1 cellular context compared by ENCODE assay signal in the genomic region with DNA sequence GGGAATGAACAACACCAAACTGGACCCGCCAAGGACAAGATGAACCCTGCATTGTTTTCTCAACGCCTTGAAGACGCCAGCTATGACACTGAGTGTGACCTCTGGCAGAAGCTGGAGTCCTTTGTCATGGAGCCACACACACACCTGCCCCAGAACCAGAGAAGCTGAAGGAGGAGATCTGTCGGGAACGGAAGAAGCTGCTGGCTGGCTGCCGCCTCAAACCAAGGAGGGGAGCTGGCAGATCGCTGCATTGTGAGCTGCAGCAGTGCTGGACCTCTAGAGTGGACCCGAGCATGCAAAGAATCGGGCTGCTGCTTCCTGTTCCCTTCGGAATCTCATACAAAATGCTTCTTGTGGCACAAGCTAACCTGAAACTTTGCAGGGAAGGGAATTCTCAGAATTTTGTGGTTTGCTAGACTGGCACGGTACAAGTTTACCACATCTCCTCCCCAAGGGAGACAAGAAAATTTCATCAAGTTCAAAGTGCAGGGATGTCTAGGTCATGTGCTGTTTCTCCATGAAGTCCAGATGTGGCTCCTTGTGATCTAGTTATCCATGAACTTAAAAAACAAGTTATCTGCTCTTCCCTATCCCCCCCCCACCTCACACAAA.
TF ChIP-seq lines count a peak whose summit lies in the region.

No MANE protein-coding gene starts in this region.

TF ChIP-seq in H1, 55 proteins besides CTCF, POLR2A, EP300 and RAD21:
- TF ChIP-seq TEAD4 (IDR thresholded peaks at IDR 0.05; ENCODE audit: low read depth, low read length) (no peak), ZNF274 (IDR thresholded peaks at IDR 0.05; ENCODE audit: borderline replicate concordance, extremely low read depth, low read length) (no peak), EGR1 (IDR thresholded peaks at IDR 0.05; ENCODE audit: borderline replicate concordance, low read depth, low read length) (no peak), SIRT6 (IDR thresholded peaks at IDR 0.05; ENCODE audit: low read length) (no peak), SP4 (IDR thresholded peaks at IDR 0.05; ENCODE audit: low read length) (no peak), TBP (IDR thresholded peaks at IDR 0.05; ENCODE audit: low read depth, low read length) (no peak), GABPA (IDR thresholded peaks at IDR 0.05; ENCODE audit: borderline replicate concordance, insufficient read depth, low read length) (no peak), NRF1 (IDR thresholded peaks at IDR 0.05; ENCODE audit: low read depth, low read length) (no peak), E2F6 (IDR thresholded peaks at IDR 0.05) (no peak), CEBPB (IDR thresholded peaks at IDR 0.05; ENCODE audit: low read depth, low read length) (no peak), KDM5A (IDR thresholded peaks at IDR 0.05; ENCODE audit: low read length) (no peak), SAP30 (IDR thresholded peaks at IDR 0.05; ENCODE audit: insufficient read depth, insufficient replicate concordance, low read length) (no peak), MAFK (IDR thresholded peaks at IDR 0.05; ENCODE audit: low read depth, low read length) (no peak), SUZ12 (IDR thresholded peaks at IDR 0.05; ENCODE audit: low read length) (no peak), TAF1 (IDR thresholded peaks at IDR 0.05; ENCODE audit: low read depth, low read length) (no peak), CHD2 (IDR thresholded peaks at IDR 0.05; ENCODE audit: low read length) (no peak)
- TF ChIP-seq, protein P1, sequence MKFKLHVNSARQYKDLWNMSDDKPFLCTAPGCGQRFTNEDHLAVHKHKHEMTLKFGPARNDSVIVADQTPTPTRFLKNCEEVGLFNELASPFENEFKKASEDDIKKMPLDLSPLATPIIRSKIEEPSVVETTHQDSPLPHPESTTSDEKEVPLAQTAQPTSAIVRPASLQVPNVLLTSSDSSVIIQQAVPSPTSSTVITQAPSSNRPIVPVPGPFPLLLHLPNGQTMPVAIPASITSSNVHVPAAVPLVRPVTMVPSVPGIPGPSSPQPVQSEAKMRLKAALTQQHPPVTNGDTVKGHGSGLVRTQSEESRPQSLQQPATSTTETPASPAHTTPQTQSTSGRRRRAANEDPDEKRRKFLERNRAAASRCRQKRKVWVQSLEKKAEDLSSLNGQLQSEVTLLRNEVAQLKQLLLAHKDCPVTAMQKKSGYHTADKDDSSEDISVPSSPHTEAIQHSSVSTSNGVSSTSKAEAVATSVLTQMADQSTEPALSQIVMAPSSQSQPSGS (IDR thresholded peaks at IDR 0.05; ENCODE audit: low read length): no peak
- TF ChIP-seq, protein P2, sequence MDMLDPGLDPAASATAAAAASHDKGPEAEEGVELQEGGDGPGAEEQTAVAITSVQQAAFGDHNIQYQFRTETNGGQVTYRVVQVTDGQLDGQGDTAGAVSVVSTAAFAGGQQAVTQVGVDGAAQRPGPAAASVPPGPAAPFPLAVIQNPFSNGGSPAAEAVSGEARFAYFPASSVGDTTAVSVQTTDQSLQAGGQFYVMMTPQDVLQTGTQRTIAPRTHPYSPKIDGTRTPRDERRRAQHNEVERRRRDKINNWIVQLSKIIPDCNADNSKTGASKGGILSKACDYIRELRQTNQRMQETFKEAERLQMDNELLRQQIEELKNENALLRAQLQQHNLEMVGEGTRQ (IDR thresholded peaks at IDR 0.05; ENCODE audit: low read length): no peak
- TF ChIP-seq, protein P3, sequence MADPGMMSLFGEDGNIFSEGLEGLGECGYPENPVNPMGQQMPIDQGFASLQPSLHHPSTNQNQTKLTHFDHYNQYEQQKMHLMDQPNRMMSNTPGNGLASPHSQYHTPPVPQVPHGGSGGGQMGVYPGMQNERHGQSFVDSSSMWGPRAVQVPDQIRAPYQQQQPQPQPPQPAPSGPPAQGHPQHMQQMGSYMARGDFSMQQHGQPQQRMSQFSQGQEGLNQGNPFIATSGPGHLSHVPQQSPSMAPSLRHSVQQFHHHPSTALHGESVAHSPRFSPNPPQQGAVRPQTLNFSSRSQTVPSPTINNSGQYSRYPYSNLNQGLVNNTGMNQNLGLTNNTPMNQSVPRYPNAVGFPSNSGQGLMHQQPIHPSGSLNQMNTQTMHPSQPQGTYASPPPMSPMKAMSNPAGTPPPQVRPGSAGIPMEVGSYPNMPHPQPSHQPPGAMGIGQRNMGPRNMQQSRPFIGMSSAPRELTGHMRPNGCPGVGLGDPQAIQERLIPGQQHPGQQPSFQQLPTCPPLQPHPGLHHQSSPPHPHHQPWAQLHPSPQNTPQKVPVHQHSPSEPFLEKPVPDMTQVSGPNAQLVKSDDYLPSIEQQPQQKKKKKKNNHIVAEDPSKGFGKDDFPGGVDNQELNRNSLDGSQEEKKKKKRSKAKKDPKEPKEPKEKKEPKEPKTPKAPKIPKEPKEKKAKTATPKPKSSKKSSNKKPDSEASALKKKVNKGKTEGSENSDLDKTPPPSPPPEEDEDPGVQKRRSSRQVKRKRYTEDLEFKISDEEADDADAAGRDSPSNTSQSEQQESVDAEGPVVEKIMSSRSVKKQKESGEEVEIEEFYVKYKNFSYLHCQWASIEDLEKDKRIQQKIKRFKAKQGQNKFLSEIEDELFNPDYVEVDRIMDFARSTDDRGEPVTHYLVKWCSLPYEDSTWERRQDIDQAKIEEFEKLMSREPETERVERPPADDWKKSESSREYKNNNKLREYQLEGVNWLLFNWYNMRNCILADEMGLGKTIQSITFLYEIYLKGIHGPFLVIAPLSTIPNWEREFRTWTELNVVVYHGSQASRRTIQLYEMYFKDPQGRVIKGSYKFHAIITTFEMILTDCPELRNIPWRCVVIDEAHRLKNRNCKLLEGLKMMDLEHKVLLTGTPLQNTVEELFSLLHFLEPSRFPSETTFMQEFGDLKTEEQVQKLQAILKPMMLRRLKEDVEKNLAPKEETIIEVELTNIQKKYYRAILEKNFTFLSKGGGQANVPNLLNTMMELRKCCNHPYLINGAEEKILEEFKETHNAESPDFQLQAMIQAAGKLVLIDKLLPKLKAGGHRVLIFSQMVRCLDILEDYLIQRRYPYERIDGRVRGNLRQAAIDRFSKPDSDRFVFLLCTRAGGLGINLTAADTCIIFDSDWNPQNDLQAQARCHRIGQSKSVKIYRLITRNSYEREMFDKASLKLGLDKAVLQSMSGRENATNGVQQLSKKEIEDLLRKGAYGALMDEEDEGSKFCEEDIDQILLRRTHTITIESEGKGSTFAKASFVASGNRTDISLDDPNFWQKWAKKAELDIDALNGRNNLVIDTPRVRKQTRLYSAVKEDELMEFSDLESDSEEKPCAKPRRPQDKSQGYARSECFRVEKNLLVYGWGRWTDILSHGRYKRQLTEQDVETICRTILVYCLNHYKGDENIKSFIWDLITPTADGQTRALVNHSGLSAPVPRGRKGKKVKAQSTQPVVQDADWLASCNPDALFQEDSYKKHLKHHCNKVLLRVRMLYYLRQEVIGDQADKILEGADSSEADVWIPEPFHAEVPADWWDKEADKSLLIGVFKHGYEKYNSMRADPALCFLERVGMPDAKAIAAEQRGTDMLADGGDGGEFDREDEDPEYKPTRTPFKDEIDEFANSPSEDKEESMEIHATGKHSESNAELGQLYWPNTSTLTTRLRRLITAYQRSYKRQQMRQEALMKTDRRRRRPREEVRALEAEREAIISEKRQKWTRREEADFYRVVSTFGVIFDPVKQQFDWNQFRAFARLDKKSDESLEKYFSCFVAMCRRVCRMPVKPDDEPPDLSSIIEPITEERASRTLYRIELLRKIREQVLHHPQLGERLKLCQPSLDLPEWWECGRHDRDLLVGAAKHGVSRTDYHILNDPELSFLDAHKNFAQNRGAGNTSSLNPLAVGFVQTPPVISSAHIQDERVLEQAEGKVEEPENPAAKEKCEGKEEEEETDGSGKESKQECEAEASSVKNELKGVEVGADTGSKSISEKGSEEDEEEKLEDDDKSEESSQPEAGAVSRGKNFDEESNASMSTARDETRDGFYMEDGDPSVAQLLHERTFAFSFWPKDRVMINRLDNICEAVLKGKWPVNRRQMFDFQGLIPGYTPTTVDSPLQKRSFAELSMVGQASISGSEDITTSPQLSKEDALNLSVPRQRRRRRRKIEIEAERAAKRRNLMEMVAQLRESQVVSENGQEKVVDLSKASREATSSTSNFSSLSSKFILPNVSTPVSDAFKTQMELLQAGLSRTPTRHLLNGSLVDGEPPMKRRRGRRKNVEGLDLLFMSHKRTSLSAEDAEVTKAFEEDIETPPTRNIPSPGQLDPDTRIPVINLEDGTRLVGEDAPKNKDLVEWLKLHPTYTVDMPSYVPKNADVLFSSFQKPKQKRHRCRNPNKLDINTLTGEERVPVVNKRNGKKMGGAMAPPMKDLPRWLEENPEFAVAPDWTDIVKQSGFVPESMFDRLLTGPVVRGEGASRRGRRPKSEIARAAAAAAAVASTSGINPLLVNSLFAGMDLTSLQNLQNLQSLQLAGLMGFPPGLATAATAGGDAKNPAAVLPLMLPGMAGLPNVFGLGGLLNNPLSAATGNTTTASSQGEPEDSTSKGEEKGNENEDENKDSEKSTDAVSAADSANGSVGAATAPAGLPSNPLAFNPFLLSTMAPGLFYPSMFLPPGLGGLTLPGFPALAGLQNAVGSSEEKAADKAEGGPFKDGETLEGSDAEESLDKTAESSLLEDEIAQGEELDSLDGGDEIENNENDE (IDR thresholded peaks at IDR 0.05; ENCODE audit: insufficient replicate concordance, low read length): no peak
